ENCODE assay signal across 8 cellular contexts in genomic region chr17:7240375-7240774, GRCh38. TPM values are rescaled to one million over a fixed set of nuclear protein-coding genes. Genes with fewer than 3 reads are reported as not detected.
DNase-seq lines count a peak whose midpoint lies in the region; ATAC-seq and TF ChIP-seq lines count a peak whose summit lies in the region.

No MANE protein-coding gene starts in this region.

- peak overlapping the region; percentile 90 to 97 (median 95) for H3K4me3 Mint-ChIP-seq in brain

- DNase-seq in AG09309 (ENCODE audit: low read depth) (no peak), Karpas-422 (peak; percentile 67), NCI-H82 (lab: John Stamatoyannopoulos, UW) (no peak), cortex of kidney (lab: John Stamatoyannopoulos, UW) (no peak)

- no peak for ATAC-seq in GM18909 (IDR thresholded peaks at IDR 0.05; ENCODE audit: poor library complexity, unreplicated experiment)
- no peak for ATAC-seq in HG03097 (IDR thresholded peaks at IDR 0.05; ENCODE audit: low FRiP score, unreplicated experiment)

- H3K4me1 ChIP-seq in Karpas-422 (ENCODE audit: low read length) (peaks cover 54% of the 10 kb centered on the region), muscle layer of colon (ENCODE audit: insufficient read depth, low read length) (peaks cover 34% of the 10 kb centered on the region)

- H3K79me2 ChIP-seq in Karpas-422 (ENCODE audit: low read length): peaks cover 34% of the 10 kb centered on the region

- H2AFZ ChIP-seq in Karpas-422 (ENCODE audit: low read length): no peak overlapping the region

- H3K27me3 ChIP-seq in Karpas-422 (ENCODE audit: low read length) (no peaks in the 10 kb centered on the region), muscle layer of colon (ENCODE audit: control insufficient read depth in 1 of 2, insufficient read depth in 2 of 2, low read length in 2 of 2) (no peaks in the 10 kb centered on the region)

- peak overlapping the region; percentile 76 for H3K4me2 ChIP-seq in Karpas-422 (ENCODE audit: low read depth, low read length, poor library complexity, severe bottlenecking)

- H3K9me3 Mint-ChIP-seq in brain: peaks cover 0 to 3% (median 0%) of the 10 kb centered on the region in 5 experiments

- H3K27me3 Mint-ChIP-seq in brain: peaks cover 17% of the 10 kb centered on the region

- H3K9ac ChIP-seq in Karpas-422 (ENCODE audit: low read length): peak overlapping the region; percentile 67
- peak overlapping the region; percentile 13 for H3K9ac ChIP-seq in muscle layer of colon (ENCODE audit: low read length)

- H4K20me1 ChIP-seq in Karpas-422 (ENCODE audit: insufficient read depth, low read depth, low read length): peaks cover 12% of the 10 kb centered on the region; the same call in 1 of the 2 replicates

- peak overlapping the region; percentile 65 for H3K27ac ChIP-seq in Karpas-422 (ENCODE audit: low read length)
- no peak overlapping the region for H3K27ac ChIP-seq in muscle layer of colon (ENCODE audit: low read depth, low read length)

- H3K4me1 Mint-ChIP-seq in brain: peaks cover 58% of the 10 kb centered on the region

- H3K27ac Mint-ChIP-seq in brain: peak overlapping the region in 4 of 5 experiments; percentile 99 to 100 (median 100)

- peak overlapping the region; percentile 67 for H3K4me3 ChIP-seq in AG09309 (ENCODE audit: control insufficient read depth, low read depth, low read length)
- H3K4me3 ChIP-seq in Karpas-422 (ENCODE audit: low read length): peak overlapping the region; percentile 66
- peak overlapping the region in 1 of 2 donors; percentile 82 for H3K4me3 ChIP-seq in muscle layer of colon (ENCODE audit: low read depth in 1 of 2, low read length in 2 of 2)

- TF ChIP-seq CTCF in AG09309 (IDR thresholded peaks at IDR 0.05; ENCODE audit: control insufficient read depth, insufficient read depth, low read depth, low read length, missing control alignments): no peak
- no peak for TF ChIP-seq CTCF in brain (conservative IDR thresholded peaks at IDR 0.05)

- H3K36me3 ChIP-seq in Karpas-422 (ENCODE audit: insufficient read depth, low read length): peaks cover 12% of the 10 kb centered on the region; the same call in 1 of the 2 replicates
- H3K36me3 ChIP-seq in muscle layer of colon (ENCODE audit: insufficient read depth, low read length): peaks cover 45% of the 10 kb centered on the region

- H3K9me3 ChIP-seq in Karpas-422 (ENCODE audit: low read length): no peaks in the 10 kb centered on the region
- no peaks in the 10 kb centered on the region for H3K9me3 ChIP-seq in muscle layer of colon (ENCODE audit: low read length)

- no peaks in the 10 kb centered on the region for H3K9me2 ChIP-seq in Karpas-422 (replicated peaks; ENCODE audit: insufficient read depth, low read length)

- H3K36me3 Mint-ChIP-seq in brain: peaks cover 49% of the 10 kb centered on the region

RNA-seq across cellular contexts. Expression of gene PHF23, which starts 1.1 kb away (rescaled TPM):
- 36.7 and 69.3 TPM in 2 replicates for total RNA-seq in Karpas-422 (2014; rRNA removed; shearing (Covaris generic); ENCODE audit: low replicate concordance)
- polyA plus RNA-seq in brain (ENCODE audit: insufficient read depth, low read depth, low replicate concordance): 40.9 TPM

RNA-seq across cellular contexts. Expression of gene GABARAP, which starts 1.9 kb away (rescaled TPM):
- total RNA-seq in Karpas-422 (2014; rRNA removed; shearing (Covaris generic); ENCODE audit: low replicate concordance): 218 and 301 TPM in 2 replicates
- 1,714 TPM for polyA plus RNA-seq in brain (ENCODE audit: insufficient read depth, low read depth, low replicate concordance)

RNA-seq across cellular contexts. Expression of gene DVL2, which starts 6.1 kb away (rescaled TPM):
- total RNA-seq in Karpas-422 (2014; rRNA removed; shearing (Covaris generic); ENCODE audit: low replicate concordance): 75.2 and 117 TPM in 2 replicates
- polyA plus RNA-seq in brain (ENCODE audit: insufficient read depth, low read depth, low replicate concordance): 49.5 TPM

RNA-seq across cellular contexts. Expression of gene CTDNEP1, which starts 11.2 kb away (rescaled TPM):
- total RNA-seq in Karpas-422 (2014; rRNA removed; shearing (Covaris generic); ENCODE audit: low replicate concordance): 52.6 and 87.8 TPM in 2 replicates
- polyA plus RNA-seq in brain (ENCODE audit: insufficient read depth, low read depth, low replicate concordance): 310 TPM

RNA-seq across cellular contexts. Expression of gene ELP5, which starts 11.6 kb away (rescaled TPM):
- total RNA-seq in Karpas-422 (2014; rRNA removed; shearing (Covaris generic); ENCODE audit: low replicate concordance): 38.8 and 53.4 TPM in 2 replicates
- polyA plus RNA-seq in brain (ENCODE audit: insufficient read depth, low read depth, low replicate concordance): 58.2 TPM
